ENCODE assay signal across 16 cellular contexts in genomic region chr7:112692333-112692732, GRCh38.
"Had no signal": no experiment of that assay in that cellular context is flagged by ENCODE, and none has a peak within 500 bp of the region (broad histone marks: within the 10 kb centered on the region; RNA-seq: fewer than 3 reads in every experiment).

No MANE protein-coding gene starts in this region.

- H3K27ac ChIP-seq: coronary artery, epithelial cell of prostate, gastroesophageal sphincter, testis had no signal

- H3K9me3 ChIP-seq: testis had no signal

- H3K27me3 ChIP-seq: gastroesophageal sphincter, testis had no signal

- H3K4me1 ChIP-seq: gastroesophageal sphincter, testis had no signal

- DNase-seq: activated CD4-positive, alpha-beta T cell treated with anti-CD3 and anti-CD28 coated beads, Interleukin-2, amount 50 U/mL, for 1 hour; activated CD4-positive, CD25-positive, alpha-beta regulatory T cell; activated naive CD4-positive, alpha-beta T cell treated with anti-CD3 and anti-CD28 coated beads for 36 hours; activated T-cell treated with anti-CD3 and anti-CD28 coated beads for 4 hours; central memory CD4-positive, alpha-beta T cell; effector memory CD8-positive, alpha-beta T cell; hippocampal formation; mesenchymal stem cell; nephron progenitor cell; stimulated activated CD4-positive, alpha-beta T cell treated with anti-CD3 and anti-CD28 coated beads, Interleukin-2, amount 100 ng/mL, for 48 hours; T-helper 2 cell; testis had no signal

- H3K36me3 ChIP-seq: gastroesophageal sphincter had no signal

- H3K4me3 ChIP-seq: coronary artery, gastroesophageal sphincter, testis had no signal

- ATAC-seq: activated T-helper 17 cell treated with anti-CD3 and anti-CD28 coated beads, Interleukin-2, amount 50 U/mL, for 72 hours; effector memory CD8-positive, alpha-beta T cell; gastroesophageal sphincter had no signal
